In genomic region chr5:151648988-151649387, GRCh38 we compare ENCODE assay signal across 26 cellular contexts. TPM values are rescaled to one million over a fixed set of nuclear protein-coding genes. Genes with fewer than 3 reads are reported as not detected.
"Had no signal": no experiment of that assay in that cellular context is flagged by ENCODE, and none has a peak within 500 bp of the region (broad histone marks: within the 10 kb centered on the region; RNA-seq: fewer than 3 reads in every experiment).

No MANE protein-coding gene starts in this region.

- H3K4me3 ChIP-seq: adrenal gland, ascending aorta, coronary artery, hepatocyte, left lung, lung, ovary, psoas muscle, right atrium auricular region, thyroid gland had no signal

- H3K4me3 Mint-ChIP-seq: activated naive CD8-positive, alpha-beta T cell; activated T-helper 17 cell treated with anti-CD3 and anti-CD28 coated beads, Interleukin-2, amount 50 U/mL, for 72 hours; central memory CD8-positive, alpha-beta T cell; immature natural killer cell; mesothelial cell of epicardium; naive thymus-derived CD8-positive, alpha-beta T cell; stimulated activated naive CD8-positive, alpha-beta T cell treated with anti-CD3 and anti-CD28 coated beads, Interleukin-15, Interleukin-2, amounts not matched to agents 100 ng/mL and 50 ng/mL, for 24 hours; WTC11 had no signal

- H3K27ac ChIP-seq: adrenal gland, ascending aorta, brain microvascular endothelial cell, coronary artery, hepatocyte, left lung, ovary, psoas muscle, right atrium auricular region, thyroid gland had no signal

- H3K9me3 Mint-ChIP-seq: activated T-helper 17 cell treated with anti-CD3 and anti-CD28 coated beads, Interleukin-2, amount 50 U/mL, for 72 hours; central memory CD8-positive, alpha-beta T cell; immature natural killer cell; mesothelial cell of epicardium; naive thymus-derived CD8-positive, alpha-beta T cell; stimulated activated naive CD8-positive, alpha-beta T cell treated with anti-CD3 and anti-CD28 coated beads, Interleukin-15, Interleukin-2, amounts not matched to agents 100 ng/mL and 50 ng/mL, for 24 hours; WTC11 had no signal

- H3K4me1 ChIP-seq: adrenal gland, ascending aorta, psoas muscle, right atrium auricular region, thyroid gland had no signal

- H3K9me3 ChIP-seq: adrenal gland, ascending aorta, left lung, ovary, psoas muscle, right atrium auricular region, thyroid gland had no signal

- DNase-seq: activated naive CD4-positive, alpha-beta T cell; activated T-cell treated with anti-CD3 and anti-CD28 coated beads, Interleukin-2, amount 50 U/mL, for 1 hour; adrenal gland; brain microvascular endothelial cell; glutamatergic neuron; immature natural killer cell; left lung; naive thymus-derived CD8-positive, alpha-beta T cell; ovary; psoas muscle; stimulated activated CD4-positive, alpha-beta T cell treated with anti-CD3 and anti-CD28 coated beads, Interleukin-4, amount 100 ng/mL, for 4 hours; substantia nigra; T-helper 9 cell; thyroid gland had no signal

- H3K27ac Mint-ChIP-seq: activated naive CD8-positive, alpha-beta T cell; activated T-helper 17 cell treated with anti-CD3 and anti-CD28 coated beads, Interleukin-2, amount 50 U/mL, for 72 hours; immature natural killer cell; mesothelial cell of epicardium; stimulated activated naive CD8-positive, alpha-beta T cell treated with anti-CD3 and anti-CD28 coated beads, Interleukin-15, Interleukin-2, amounts not matched to agents 100 ng/mL and 50 ng/mL, for 24 hours; WTC11 had no signal

- H3K4me1 Mint-ChIP-seq: activated T-helper 17 cell treated with anti-CD3 and anti-CD28 coated beads, Interleukin-2, amount 50 U/mL, for 72 hours; central memory CD8-positive, alpha-beta T cell; immature natural killer cell had no signal

- H3K36me3 Mint-ChIP-seq: activated naive CD8-positive, alpha-beta T cell; immature natural killer cell; mesothelial cell of epicardium; naive thymus-derived CD8-positive, alpha-beta T cell; WTC11 had no signal

- ATAC-seq: activated T-helper 17 cell treated with anti-CD3 and anti-CD28 coated beads, Interleukin-2, amount 50 U/mL, for 72 hours; left lung; naive thymus-derived CD8-positive, alpha-beta T cell; psoas muscle; WTC11 had no signal

- H3K36me3 ChIP-seq: adrenal gland, ascending aorta, brain microvascular endothelial cell, left lung, ovary, right atrium auricular region, thyroid gland had no signal

- H3K27me3 ChIP-seq: adrenal gland, ascending aorta, brain microvascular endothelial cell, hepatocyte, left lung, ovary, right atrium auricular region, thyroid gland had no signal

RNA-seq across cellular contexts. Expression of gene SPARC, which starts 37.7 kb away (rescaled TPM):
- total RNA-seq: naive thymus-derived CD8-positive, alpha-beta T cell had no signal
- polyA plus RNA-seq: naive thymus-derived CD8-positive, alpha-beta T cell had no signal

RNA-seq across cellular contexts. Expression of gene FAT2, which starts 57.9 kb away (rescaled TPM):
- total RNA-seq: activated T-helper 17 cell treated with anti-CD3 and anti-CD28 coated beads, Interleukin-2, amount 50 U/mL, for 72 hours; ascending aorta; naive thymus-derived CD8-positive, alpha-beta T cell; right atrium auricular region; T-helper 1 cell treated with Interleukin-12 subunit alpha and Interleukin-12 subunit beta and Interleukin-4 antibody, amounts not matched to agents 30 ng/mL and 1 ng/mL, for 36 hours had no signal
- polyA plus RNA-seq: immature natural killer cell had no signal
